In genomic region chr9:136681945-136682699, GRCh38 we compare ENCODE assay signal across 21 cellular contexts. TPM values are rescaled to one million over a fixed set of nuclear protein-coding genes. Genes with fewer than 3 reads are reported as not detected.
DNase-seq lines count a peak whose midpoint lies in the region; ATAC-seq, FAIRE-seq and TF ChIP-seq lines count a peak whose summit lies in the region.
"Had no signal": no experiment of that assay in that cellular context is flagged by ENCODE, and none has a peak within 500 bp of the region (broad histone marks: within the 10 kb centered on the region; RNA-seq: fewer than 3 reads in every experiment).

No MANE protein-coding gene starts in this region.

- H2BK5ac ChIP-seq in H9 (ENCODE audit: insufficient read length, low read length), result no peak overlapping the region

- H2BK12ac ChIP-seq in H9 (ENCODE audit: insufficient read length, low read depth, low read length), result no peak overlapping the region

- intact Hi-C loops in K562 (cut with micrococcal nuclease), result no loop called here

- TF ChIP-seq EP300 in K562 (IDR thresholded peaks at IDR 0.05; ENCODE audit: low read length), result no peak

- H3K79me2 ChIP-seq in H9 (ENCODE audit: insufficient read depth, low read length), result no peaks in the 10 kb centered on the region; the same call in 1 of the 2 replicates
- peaks cover 72% of the 10 kb centered on the region for H3K79me2 ChIP-seq in K562 (ENCODE audit: control insufficient read depth, insufficient read depth, low read length)

- H4K91ac ChIP-seq in H9 (ENCODE audit: insufficient read length, low read depth, low read length), result no peak overlapping the region

- H3K27me3 ChIP-seq in H9 (ENCODE audit: insufficient read depth, low read length) (no peaks in the 10 kb centered on the region), K562 (ENCODE audit: control insufficient read depth in 2 of 2, insufficient read depth in 2 of 2, low read length in 2 of 2) (no peaks in the 10 kb centered on the region), liver (ENCODE audit: control insufficient read depth in 4 of 4, insufficient read depth in 4 of 4, low read length in 3 of 4) (no peaks in the 10 kb centered on the region), foreskin keratinocyte (peaks cover under 1% of the 10 kb centered on the region)
- H3K27me3 ChIP-seq: MG63, SJSA1 had no signal

- WGBS in H9 (ENCODE audit: extremely low coverage, insufficient read length, low lambda C conversion rate), result no CpG with 5 or more reads among the region's 20 CpGs
- WGBS in K562 (ENCODE audit: insufficient coverage, low coverage, missing lambda C conversion rate), result 80% methylated on average over 9 of the region's 20 CpGs
- 76% methylated on average over 20 of the region's 20 CpGs for WGBS in liver

- peaks cover 7% of the 10 kb centered on the region for H3K23me2 ChIP-seq in H9 (ENCODE audit: insufficient read length, low read depth, low read length, poor library complexity, severe bottlenecking)

- no peak overlapping the region for H2AK5ac ChIP-seq in H9 (ENCODE audit: insufficient read length, low read length)

- H4K5ac ChIP-seq in H9 (ENCODE audit: insufficient read length, low read depth, low read length), result no peak overlapping the region

- no peak for TF ChIP-seq RAD21 in K562 (CRISPR knock-in tag; conservative IDR thresholded peaks at IDR 0.05 in 1 of 2, IDR thresholded peaks at IDR 0.05 in 1 of 2)
- no peak for TF ChIP-seq RAD21 in liver (IDR thresholded peaks at IDR 0.05)

- no peak overlapping the region for H3T11ph ChIP-seq in H9 (ENCODE audit: low read length)

- H3K4me1 Mint-ChIP-seq in H9, result peaks cover 0 to 13% of the 10 kb centered on the region in 2 experiments; a peak in 3 of 4 replicates
- peaks cover 5% of the 10 kb centered on the region for H3K4me1 Mint-ChIP-seq in activated CD4-positive, alpha-beta T cell treated with anti-CD3 and anti-CD28 coated beads, Interleukin-2, amount 10 ng/mL, durations not matched to agents 7 days and 5 days

- no peak for TF ChIP-seq POLR2A in K562 (conservative IDR thresholded peaks at IDR 0.05)

- no peak for FAIRE-seq in K562 (lab: Jason Lieb, UNC)
- FAIRE-seq: A549, GM12891 had no signal

- H3K36me3 ChIP-seq in K562 (ENCODE audit: control insufficient read depth, insufficient read depth, low read length), result peaks cover 24% of the 10 kb centered on the region; the same call in 1 of the 3 replicates
- H3K36me3 ChIP-seq in liver (ENCODE audit: control insufficient read depth in 4 of 4, insufficient read depth in 3 of 4, low read depth in 1 of 4, low read length in 3 of 4), result no peaks in the 10 kb centered on the region
- H3K36me3 ChIP-seq: MG63 had no signal

- H3K23ac ChIP-seq in H9 (ENCODE audit: insufficient read length, low read depth, low read length), result no peak overlapping the region

- H4K20me1 ChIP-seq in H9 (ENCODE audit: control insufficient read depth, insufficient read depth, insufficient read length), result no peaks in the 10 kb centered on the region
- peaks cover 6% of the 10 kb centered on the region; the same call in 1 of the 2 replicates for H4K20me1 ChIP-seq in K562 (replicated peaks; ENCODE audit: control insufficient read depth, insufficient read depth, low read length)

- H2AFZ ChIP-seq in H9 (ENCODE audit: low read length) (no peak overlapping the region), K562 (ENCODE audit: low read depth, low read length) (no peak overlapping the region)

- no peak overlapping the region for H3K27ac ChIP-seq in H9 (ENCODE audit: insufficient read length, low read depth, low read length)
- H3K27ac ChIP-seq in K562 (ENCODE audit: extremely low read depth, low read depth, low read length), result no peak overlapping the region
- H3K27ac ChIP-seq in liver (ENCODE audit: low read depth in 1 of 2, low read length in 2 of 2), result peak overlapping the region; percentile 37 to 62
- no peak overlapping the region for H3K27ac ChIP-seq in foreskin keratinocyte
- H3K27ac ChIP-seq: SJSA1 had no signal

- H3K9me3 Mint-ChIP-seq in H9, result no peaks in the 10 kb centered on the region
- H3K9me3 Mint-ChIP-seq in activated CD4-positive, alpha-beta T cell treated with anti-CD3 and anti-CD28 coated beads, Interleukin-2, amount 10 ng/mL, durations not matched to agents 7 days and 5 days, result no peaks in the 10 kb centered on the region
- H3K9me3 Mint-ChIP-seq: CD14-positive monocyte had no signal

- peaks cover 4% of the 10 kb centered on the region for H3K79me1 ChIP-seq in H9 (ENCODE audit: insufficient read depth, low read depth, low read length, poor library complexity, severe bottlenecking)

- H3K36me3 Mint-ChIP-seq in H9 (ENCODE audit: insufficient read depth in 1 of 3, low read depth in 3 of 3), result no peaks in the 10 kb centered on the region
- H3K36me3 Mint-ChIP-seq in activated CD4-positive, alpha-beta T cell treated with anti-CD3 and anti-CD28 coated beads, Interleukin-2, amount 10 ng/mL, durations not matched to agents 7 days and 5 days (ENCODE audit: low read depth), result no peaks in the 10 kb centered on the region

- H3K56ac ChIP-seq in H9 (ENCODE audit: insufficient read length, low read depth, low read length), result no peak overlapping the region

- H3K4ac ChIP-seq in H9 (ENCODE audit: low read depth, low read length), result no peak overlapping the region

- H3K9ac ChIP-seq in H9 (ENCODE audit: extremely low read depth, insufficient read length, low read length) (no peak overlapping the region), K562 (ENCODE audit: insufficient read depth in 1 of 2, low read depth in 2 of 2, low read length in 2 of 2) (0 out of 4 replicates have a peak overlapping the region, but pooled peaks of 1 of the 2 experiments have one; percentile 50), liver (ENCODE audit: low read depth in 1 of 2, low read length in 2 of 2) (no peak overlapping the region)

- no TSS peak for BruUV-seq in K562 (replicated peaks; lab: Mats Ljungman, UMichigan)

- H4K8ac ChIP-seq in H9 (replicated peaks; ENCODE audit: insufficient read length, low read depth, low read length), result no peak overlapping the region

- POLR2A ChIA-PET in K562 (lab: Yijun Ruan, JAX), result interaction anchor here (0.6 to 2.4 kb wide), 6 partner anchors 9 to 570 kb away, joined by 3 to 11 read pairs (median 3); no protein-coding TSS in a partner anchor
- POLR2A ChIA-PET in activated CD4-positive, alpha-beta T cell treated with anti-CD3 and anti-CD28 coated beads, Interleukin-2, amount 10 ng/mL, durations not matched to agents 7 days and 5 days (lab: Charles Lee), result no interaction called here

- in situ Hi-C loops in K562 (cut with MboI), result no loop called here

- H3K27ac Mint-ChIP-seq in H9, result no peak overlapping the region
- no peak overlapping the region for H3K27ac Mint-ChIP-seq in activated CD4-positive, alpha-beta T cell treated with anti-CD3 and anti-CD28 coated beads, Interleukin-2, amount 10 ng/mL, durations not matched to agents 7 days and 5 days

- no peak overlapping the region for H2BK15ac ChIP-seq in H9 (ENCODE audit: low read depth, low read length)

- ATAC-seq in K562, result no peak
- no peak for ATAC-seq in HG03139 (IDR thresholded peaks at IDR 0.05; ENCODE audit: unreplicated experiment)
- ATAC-seq in foreskin keratinocyte, result no peak
- no peak for ATAC-seq in HG02938 (IDR thresholded peaks at IDR 0.05; ENCODE audit: unreplicated experiment)
- ATAC-seq: A549 had no signal

- H3K18ac ChIP-seq in H9 (ENCODE audit: insufficient read length, low read depth, low read length), result no peak overlapping the region

- H3K4me3 Mint-ChIP-seq in H9, result no peak overlapping the region
- H3K4me3 Mint-ChIP-seq in activated CD4-positive, alpha-beta T cell treated with anti-CD3 and anti-CD28 coated beads, Interleukin-2, amount 10 ng/mL, durations not matched to agents 7 days and 5 days, result no peak overlapping the region
- H3K4me3 Mint-ChIP-seq: CD14-positive monocyte had no signal

- peaks cover 3% of the 10 kb centered on the region for H3K27me3 Mint-ChIP-seq in H9 (ENCODE audit: low read depth)
- no peaks in the 10 kb centered on the region for H3K27me3 Mint-ChIP-seq in activated CD4-positive, alpha-beta T cell treated with anti-CD3 and anti-CD28 coated beads, Interleukin-2, amount 10 ng/mL, durations not matched to agents 7 days and 5 days

- no peaks in the 10 kb centered on the region; the same call in 1 of the 2 replicates for H3K4me1 ChIP-seq in H9 (ENCODE audit: insufficient read depth, low read length)
- peaks cover 10 to 84% of the 10 kb centered on the region in 2 experiments; a peak in 4 of 5 replicates for H3K4me1 ChIP-seq in K562 (replicated peaks in 1 of 2; ENCODE audit: control insufficient read depth in 2 of 2, insufficient read depth in 2 of 2, low read length in 2 of 2)
- H3K4me1 ChIP-seq in liver (ENCODE audit: control insufficient read depth in 4 of 4, insufficient read depth in 4 of 4, low read length in 3 of 4), result peaks cover 51 to 77% (median 67%) of the 10 kb centered on the region in 4 donors
- H3K4me1 ChIP-seq in foreskin keratinocyte, result no peaks in the 10 kb centered on the region

- H3K4me2 ChIP-seq in H9 (ENCODE audit: insufficient read depth, insufficient read length, low read length), result no peak overlapping the region
- H3K4me2 ChIP-seq in K562 (ENCODE audit: insufficient read depth, low read length), result no peak overlapping the region
- H3K4me2 ChIP-seq: A549 had no signal

- no peak overlapping the region for H2BK120ac ChIP-seq in H9 (ENCODE audit: low read depth, low read length, poor library complexity, severe bottlenecking)

- H3K9me3 ChIP-seq in H9 (ENCODE audit: control insufficient read depth, low read depth, low read length) (no peaks in the 10 kb centered on the region), K562 (replicated peaks; ENCODE audit: control insufficient read depth, insufficient read depth, low read depth, low read length) (no peaks in the 10 kb centered on the region), liver (ENCODE audit: control insufficient read depth in 4 of 4, low read length in 3 of 4) (no peaks in the 10 kb centered on the region)
- H3K9me3 ChIP-seq: A549, MG63 had no signal

- H3K14ac ChIP-seq in H9 (ENCODE audit: insufficient read depth, low read length), result peak overlapping the region; percentile 8; the same call in 1 of the 2 replicates

- no peak overlapping the region for H2BK20ac ChIP-seq in H9 (ENCODE audit: low read depth, low read length, poor library complexity, severe bottlenecking)

- CTCF ChIA-PET in K562 (lab: Yijun Ruan, JAX; ENCODE audit: low intra/inter-chr PET ratio), result no interaction called here
- CTCF ChIA-PET in activated CD4-positive, alpha-beta T cell treated with anti-CD3 and anti-CD28 coated beads, Interleukin-2, amount 10 ng/mL, durations not matched to agents 7 days and 5 days (lab: Charles Lee), result interaction anchor here (1.1 to 2.1 kb wide), 3 partner anchors 10 to 45 kb away, joined by 3 to 11 read pairs (median 4); no protein-coding TSS in a partner anchor

- DNase-seq in H9 (no peak), K562 (ENCODE audit: extremely low read depth in 1 of 4, low spot score in 3 of 4) (no peak), foreskin keratinocyte (no peak)
- no peak for DNase-seq in activated CD4-positive, alpha-beta T cell treated with anti-CD3 and anti-CD28 coated beads, Interleukin-2, amount 10 ng/mL, durations not matched to agents 7 days and 5 days
- DNase-seq: Calu3, DMS79 treated with DMSO at 0.1 percent for 48 hours, GF-D8, KG1, MG63, NCI-H2029, NCI-H2227 treated with DMSO at 0.1 percent for 48 hours, NCI-H526 treated with DMSO at 0.1 percent for 48 hours, Right ventricle myocardium superior, RPMI8226 had no signal

- H3K9me1 ChIP-seq in K562 (ENCODE audit: control insufficient read depth, insufficient read depth, low read length), result peaks cover 6% of the 10 kb centered on the region

- no peak for TF ChIP-seq CTCF in H9 (conservative IDR thresholded peaks at IDR 0.05)
- no peak for TF ChIP-seq CTCF in K562 (IDR thresholded peaks at IDR 0.05 in 2 of 3, conservative IDR thresholded peaks at IDR 0.05 in 1 of 3; ENCODE audit: insufficient read depth in 2 of 3, low read depth in 1 of 3, low read length in 3 of 3)
- TF ChIP-seq CTCF in liver (IDR thresholded peaks at IDR 0.05; ENCODE audit: low read depth, low read length, missing input control), result no peak
- TF ChIP-seq CTCF in foreskin keratinocyte (conservative IDR thresholded peaks at IDR 0.05), result no peak

- no peak overlapping the region for H3K4me3 ChIP-seq in K562
- H3K4me3 ChIP-seq in liver (ENCODE audit: low read depth in 1 of 3, low read length in 3 of 3), result no peak overlapping the region
- H3K4me3 ChIP-seq: A549, MG63, SJSA1 had no signal

RNA-seq across cellular contexts. Expression of gene AGPAT2, which starts 5.1 kb away (rescaled TPM):
- total RNA-seq in H9 (2021) (28.3 and 29.7 TPM in 2 replicates), K562 (2014; rRNA removed) (45.5 and 56.5 TPM in 2 replicates), K562 (2014; rRNA removed; fragmentation: Illumina TruSeq; extraction: Trizol) (7.2 and 8.5 TPM in 2 replicates), K562 (2015; rRNA removed; fragmentation: Illumina TruSeq; extraction: Trizol) (27.7 and 31.8 TPM in 2 replicates), K562 (2021) (52.6 and 54.5 TPM in 2 replicates), liver (100 to 1,000 TPM in 1 of 2 donors, 10 to 100 TPM in 1; 75.1 to 213 TPM), foreskin keratinocyte (38.1 and 41.9 TPM in 2 replicates)
- total RNA-seq in K562 (2011; cell fraction: chromatin; rRNA removed; ENCODE audit: low replicate concordance), result 18.6 and 52.7 TPM in 2 replicates
- total RNA-seq in K562 (2011; cell fraction: nucleolus; rRNA removed), result 77.5 and 84.7 TPM in 2 replicates
- 39.6 and 45.3 TPM in 2 replicates for total RNA-seq in K562 (2011; cell fraction: nucleoplasm; rRNA removed)
- polyA plus RNA-seq in K562 (2011; rRNA removed) (17.3 and 25.4 TPM in 2 replicates), K562 (2014; fragmentation: Illumina TruSeq; extraction: Trizol) (23.9 and 38.6 TPM in 2 replicates), K562 (2014; fragmentation: Nextera tagmentation; extraction: Ambion mirVana) (under 1 TPM; 0.13 to 0.45 TPM), K562 (2014; rRNA removed) (47.1 and 51.9 TPM in 2 replicates), liver (100 to 1,000 TPM; 211 to 222 TPM), foreskin keratinocyte (61.5 and 75.3 TPM in 2 replicates)
- 37.8 and 64.3 TPM in 2 replicates for polyA plus RNA-seq in K562 (2011; cell fraction: cytosol; rRNA removed)
- 26.1 and 33.3 TPM in 2 replicates for polyA plus RNA-seq in K562 (2011; cell fraction: nucleus; rRNA removed)
- 34.3 and 52.5 TPM in 2 replicates for polyA plus RNA-seq in K562 (2012)
- 10.0 and 12.2 TPM in 2 replicates for polyA minus RNA-seq in K562 (2011; rRNA and poly(A)+ RNA removed)
- 19.5 and 23.0 TPM in 2 replicates for polyA minus RNA-seq in K562 (2011; cell fraction: cytosol; rRNA and poly(A)+ RNA removed)
- polyA minus RNA-seq in K562 (2011; cell fraction: nucleus; rRNA and poly(A)+ RNA removed), result 21.4 and 30.0 TPM in 2 replicates
- total RNA-seq in activated CD4-positive, alpha-beta T cell treated with anti-CD3 and anti-CD28 coated beads, Interleukin-2, amount 10 ng/mL, durations not matched to agents 7 days and 5 days, result 10 to 100 TPM; 15.0 to 17.0 TPM

RNA-seq across cellular contexts. Expression of gene EGFL7, which starts 19.4 kb away (rescaled TPM):
- 37.7 and 38.0 TPM in 2 replicates for total RNA-seq in H9 (2021)
- 149 and 838 TPM in 2 replicates for total RNA-seq in K562 (2011; cell fraction: chromatin; rRNA removed; ENCODE audit: low replicate concordance)
- total RNA-seq in K562 (2011; cell fraction: nucleolus; rRNA removed), result 1,169 and 1,462 TPM in 2 replicates
- total RNA-seq in K562 (2011; cell fraction: nucleoplasm; rRNA removed), result 493 and 520 TPM in 2 replicates
- total RNA-seq in K562 (2014; rRNA removed), result 217 and 294 TPM in 2 replicates
- total RNA-seq in K562 (2014; rRNA removed; fragmentation: Illumina TruSeq; extraction: Trizol), result 6.6 and 10.2 TPM in 2 replicates
- 55.3 and 55.5 TPM in 2 replicates for total RNA-seq in K562 (2015; rRNA removed; fragmentation: Illumina TruSeq; extraction: Trizol)
- total RNA-seq in K562 (2021), result 213 and 225 TPM in 2 replicates
- 220 and 305 TPM in 2 replicates for polyA plus RNA-seq in K562 (2011; rRNA removed)
- 390 and 1,175 TPM in 2 replicates for polyA plus RNA-seq in K562 (2011; cell fraction: cytosol; rRNA removed)
- polyA plus RNA-seq in K562 (2011; cell fraction: nucleus; rRNA removed), result 1,734 and 4,262 TPM in 2 replicates
- polyA plus RNA-seq in K562 (2012), result 148 and 194 TPM in 2 replicates
- polyA plus RNA-seq in K562 (2014; fragmentation: Illumina TruSeq; extraction: Trizol), result 16.3 and 110 TPM in 2 replicates
- polyA plus RNA-seq in K562 (2014; fragmentation: Nextera tagmentation; extraction: Ambion mirVana), result 10 to 100 TPM in 1 of 2 experiments, 1 to 10 TPM in 1; 1.5 to 10.9 TPM
- 286 and 294 TPM in 2 replicates for polyA plus RNA-seq in K562 (2014; rRNA removed)
- 33.5 and 52.0 TPM in 2 replicates for polyA minus RNA-seq in K562 (2011; rRNA and poly(A)+ RNA removed)
- polyA minus RNA-seq in K562 (2011; cell fraction: cytosol; rRNA and poly(A)+ RNA removed), result 222 and 294 TPM in 2 replicates
- 630 and 998 TPM in 2 replicates for polyA minus RNA-seq in K562 (2011; cell fraction: nucleus; rRNA and poly(A)+ RNA removed)
- total RNA-seq in liver, result 10 to 100 TPM; 34.5 to 38.5 TPM
- 10 to 100 TPM; 32.1 to 39.7 TPM for polyA plus RNA-seq in liver
- under 1 TPM; 0.22 to 0.31 TPM for total RNA-seq in activated CD4-positive, alpha-beta T cell treated with anti-CD3 and anti-CD28 coated beads, Interleukin-2, amount 10 ng/mL, durations not matched to agents 7 days and 5 days
- total RNA-seq in foreskin keratinocyte, result 14.7 and 16.4 TPM in 2 replicates
- polyA plus RNA-seq in foreskin keratinocyte, result 19.5 and 25.1 TPM in 2 replicates

RNA-seq across cellular contexts. Expression of gene DIPK1B, which starts 30.2 kb away (rescaled TPM):
- total RNA-seq in H9 (2021) (38.2 and 40.3 TPM in 2 replicates), K562 (2014; rRNA removed) (22.3 and 25.2 TPM in 2 replicates), K562 (2014; rRNA removed; fragmentation: Illumina TruSeq; extraction: Trizol) (2.8 TPM in 2 replicates), K562 (2015; rRNA removed; fragmentation: Illumina TruSeq; extraction: Trizol) (5.9 and 7.4 TPM in 2 replicates), K562 (2021) (20.4 TPM in 2 replicates), liver (10 to 100 TPM in 1 of 2 donors, 1 to 10 TPM in 1; 6.4 to 19.7 TPM), foreskin keratinocyte (0.07 and 0.21 TPM in 2 replicates)
- total RNA-seq in K562 (2011; cell fraction: chromatin; rRNA removed; ENCODE audit: low replicate concordance), result 11.8 and 45.1 TPM in 2 replicates
- 39.9 and 47.9 TPM in 2 replicates for total RNA-seq in K562 (2011; cell fraction: nucleolus; rRNA removed)
- total RNA-seq in K562 (2011; cell fraction: nucleoplasm; rRNA removed), result 25.8 and 26.4 TPM in 2 replicates
- polyA plus RNA-seq in K562 (2011; rRNA removed) (11.4 and 20.2 TPM in 2 replicates), K562 (2014; fragmentation: Illumina TruSeq; extraction: Trizol) (4.2 and 6.8 TPM in 2 replicates), K562 (2014; fragmentation: Nextera tagmentation; extraction: Ambion mirVana) (under 1 TPM; 0.08 to 0.21 TPM), K562 (2014; rRNA removed) (20.5 and 21.2 TPM in 2 replicates), liver (1 to 10 TPM; 2.3 to 4.1 TPM), foreskin keratinocyte (0.18 and 0.19 TPM in 2 replicates)
- polyA plus RNA-seq in K562 (2011; cell fraction: cytosol; rRNA removed), result 26.7 and 64.0 TPM in 2 replicates
- 41.8 and 57.7 TPM in 2 replicates for polyA plus RNA-seq in K562 (2011; cell fraction: nucleus; rRNA removed)
- 9.0 and 14.4 TPM in 2 replicates for polyA plus RNA-seq in K562 (2012)
- polyA minus RNA-seq in K562 (2011; rRNA and poly(A)+ RNA removed), result 3.7 and 4.5 TPM in 2 replicates
- 13.1 and 14.0 TPM in 2 replicates for polyA minus RNA-seq in K562 (2011; cell fraction: cytosol; rRNA and poly(A)+ RNA removed)
- polyA minus RNA-seq in K562 (2011; cell fraction: nucleus; rRNA and poly(A)+ RNA removed), result 9.0 and 9.8 TPM in 2 replicates
- not detected for total RNA-seq in activated CD4-positive, alpha-beta T cell treated with anti-CD3 and anti-CD28 coated beads, Interleukin-2, amount 10 ng/mL, durations not matched to agents 7 days and 5 days
- total RNA-seq: SJSA1 had no signal

Comparison
In these comparisons a context has a peak if more than half of its experiments do, and no peak if none do; other contexts are left out.
1. H3K27ac ChIP-seq: peak in liver (2 of 2); none in H9 (single experiment), K562 (single experiment) and foreskin keratinocyte (single experiment).
2. RNA of gene EGFL7, which starts 19.4 kb away (total RNA-seq): 6.6 to 1,462 TPM in K562, 34.5 to 38.5 TPM in liver, 37.7 to 38.0 TPM in H9 and 14.7 to 16.4 TPM in foreskin keratinocyte; 0.22 to 0.31 TPM in activated CD4-positive, alpha-beta T cell treated with anti-CD3 and anti-CD28 coated beads, Interleukin-2, amount 10 ng/mL, durations not matched to agents 7 days and 5 days; every median in the first group is over 4 times any median in the second.